Comparison of ENCODE assay signal across 5 cellular contexts in genomic region chr2:106379567-106379966, GRCh38.
DNase-seq lines count a peak whose midpoint lies in the region; ATAC-seq, FAIRE-seq and TF ChIP-seq lines count a peak whose summit lies in the region.
"Not testable (repeated sequence)": the region's sequence is repeated elsewhere in the genome, so short reads cannot be mapped to it uniquely, and the experiment has no call there.

No MANE protein-coding gene starts in this region.

- TF ChIP-seq RAD21 in A549 (conservative IDR thresholded peaks at IDR 0.05 in 1 of 2, IDR thresholded peaks at IDR 0.05 in 1 of 2): not testable (repeated sequence)

- H3K4me2 ChIP-seq in A549: peak overlapping the region; percentile 44; the same call in 2 of the 3 replicates

- intact Hi-C loops in left lung (cut with DNase I); upper lobe of right lung (cut with DNase I): not testable (repeated sequence)

- not testable (repeated sequence) for H3K4me1 ChIP-seq in A549; RWPE2 (ENCODE audit: insufficient read depth, poor library complexity, severe bottlenecking); left lung; upper lobe of right lung

- 9% methylated on average over 3 of the region's 3 CpGs for WGBS in A549 (ENCODE audit: missing lambda C conversion rate)

- not testable (repeated sequence) for TF ChIP-seq POLR2A in A549 (IDR thresholded peaks at IDR 0.05; ENCODE audit: low read length)

- DNase-seq in A549 (ENCODE audit: low read depth in 1 of 2, low spot score in 1 of 2); RWPE2 (ENCODE audit: low spot score); left lung; upper lobe of right lung: not testable (repeated sequence)

- not testable (repeated sequence) for TF ChIP-seq EP300 in A549 (IDR thresholded peaks at IDR 0.05)

- CTCF ChIA-PET in A549 (lab: Yijun Ruan, JAX): not testable (repeated sequence)

- not testable (repeated sequence) for FAIRE-seq in A549 (lab: Jason Lieb, UNC)

- peak in 1 of 2 experiments; percentile 60; a peak in 4 of 6 replicates for ATAC-seq in A549
- ATAC-seq in RWPE2 (ENCODE audit: low read depth): peak; percentile 73
- ATAC-seq in esophagus mucosa: peak; percentile 42
- ATAC-seq in left lung: peak; percentile 36
- ATAC-seq in upper lobe of right lung: peak; percentile 20

- not testable (repeated sequence) for H3K9me3 ChIP-seq in A549; RWPE2 (ENCODE audit: severe bottlenecking); left lung; upper lobe of right lung

- not testable (repeated sequence) for TF ChIP-seq CTCF in A549 (IDR thresholded peaks at IDR 0.05); RWPE2 (IDR thresholded peaks at IDR 0.05; ENCODE audit: poor library complexity, severe bottlenecking); left lung (IDR thresholded peaks at IDR 0.05); upper lobe of right lung (IDR thresholded peaks at IDR 0.05)

- POLR2A ChIA-PET in A549 (lab: Yijun Ruan, JAX): not testable (repeated sequence)

- H3K27ac ChIP-seq in A549: peak overlapping the region in 1 of 2 experiments; percentile 45; a peak in 2 of 6 replicates
- H3K27ac ChIP-seq in RWPE2 (ENCODE audit: poor library complexity, severe bottlenecking); left lung; upper lobe of right lung: not testable (repeated sequence)

- not testable (repeated sequence) for H3K27me3 ChIP-seq in RWPE2 (ENCODE audit: insufficient read depth, poor library complexity, severe bottlenecking); left lung; upper lobe of right lung

- not testable (repeated sequence) for H3K4me3 ChIP-seq in A549; RWPE2 (ENCODE audit: severe bottlenecking); left lung; upper lobe of right lung

- not testable (repeated sequence) for H3K36me3 ChIP-seq in RWPE2 (ENCODE audit: low read depth); left lung; upper lobe of right lung
